In the genomic region with DNA sequence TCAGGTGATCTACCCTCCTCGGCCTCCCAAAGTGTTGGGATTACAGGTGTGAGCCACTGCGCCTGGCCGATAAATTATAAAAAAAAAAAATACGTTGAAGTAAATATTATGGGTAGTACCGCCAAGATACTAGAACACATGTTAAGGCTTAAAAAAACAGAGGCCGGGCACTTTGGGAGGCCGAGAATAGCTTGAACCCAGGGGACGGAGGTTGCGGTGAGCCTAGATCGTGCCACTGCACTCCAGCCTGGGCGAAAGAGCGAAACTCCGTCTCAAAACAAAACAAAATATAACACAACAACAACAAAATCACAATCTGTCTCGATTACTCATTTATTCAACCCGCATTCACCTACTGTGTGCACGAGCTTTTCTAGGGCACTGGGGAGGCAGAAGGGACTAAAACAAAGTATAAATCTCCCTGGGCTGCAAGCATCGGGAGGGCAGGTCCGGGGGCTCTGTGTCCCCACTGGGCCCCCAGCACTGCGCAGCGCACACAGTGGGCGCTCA, we compare ENCODE assay signal across 9 cellular contexts. TPM values are rescaled to one million over a fixed set of nuclear protein-coding genes. Genes with fewer than 3 reads are reported as not detected.
A peak's percentile ranks its signal among the peaks of the same experiment; 100 is the strongest.
DNase-seq lines count a peak whose midpoint lies in the region; ATAC-seq and TF ChIP-seq lines count a peak whose summit lies in the region.
"Had no signal": no experiment of that assay in that cellular context is flagged by ENCODE, and none has a peak within 500 bp of the region (broad histone marks: within the 10 kb centered on the region; RNA-seq: fewer than 3 reads in every experiment).

No MANE protein-coding gene starts in this region.

- TF ChIP-seq POLR2A in NB4 (IDR thresholded peaks at IDR 0.05; ENCODE audit: extremely low read depth, insufficient read length) = no peak

- no peaks in the 10 kb centered on the region for H3K9me3 Mint-ChIP-seq in effector memory CD8-positive, alpha-beta T cell
- no peaks in the 10 kb centered on the region for H3K9me3 Mint-ChIP-seq in neural crest cell

- no peaks in the 10 kb centered on the region for H3K27me3 ChIP-seq in BJ (ENCODE audit: control insufficient read depth, insufficient read depth, low read length)

- no peak for ATAC-seq in effector memory CD8-positive, alpha-beta T cell (replicated peaks)
- ATAC-seq in GM21528 (IDR thresholded peaks at IDR 0.05; ENCODE audit: low FRiP score, unreplicated experiment) = no peak
- ATAC-seq in GM18517 (IDR thresholded peaks at IDR 0.05; ENCODE audit: unreplicated experiment) = no peak

- H3K27ac Mint-ChIP-seq in effector memory CD8-positive, alpha-beta T cell = peak overlapping the region in 1 of 2 donors; percentile 90
- H3K27ac Mint-ChIP-seq in neural crest cell (ENCODE audit: unreplicated experiment) = peak overlapping the region; percentile 72

- H3K36me3 ChIP-seq in BJ (ENCODE audit: control insufficient read depth, insufficient read depth, low read length) = no peaks in the 10 kb centered on the region

- H3K4me3 Mint-ChIP-seq in effector memory CD8-positive, alpha-beta T cell = peak overlapping the region; percentile 84 to 85
- H3K4me3 Mint-ChIP-seq in neural crest cell = peak overlapping the region; percentile 87

- H3K4me3 ChIP-seq in BJ (ENCODE audit: low read depth, low read length) (peak overlapping the region; percentile 99), NB4 (ENCODE audit: low read depth, low read length) (peak overlapping the region; percentile 77)

- peaks cover 18% of the 10 kb centered on the region for H3K36me3 Mint-ChIP-seq in effector memory CD8-positive, alpha-beta T cell (ENCODE audit: insufficient read depth)
- no peaks in the 10 kb centered on the region for H3K36me3 Mint-ChIP-seq in neural crest cell (ENCODE audit: low read depth)

- H3K27me3 Mint-ChIP-seq in effector memory CD8-positive, alpha-beta T cell = no peaks in the 10 kb centered on the region
- H3K27me3 Mint-ChIP-seq in neural crest cell (ENCODE audit: low read depth) = peaks cover 13% of the 10 kb centered on the region

- no peak for DNase-seq in BJ (ENCODE audit: low read depth)
- no peak for DNase-seq in NB4 (ENCODE audit: low read depth)
- no peak for DNase-seq in effector memory CD8-positive, alpha-beta T cell
- no peak for DNase-seq in neural crest cell (ENCODE audit: low read depth, low spot score)
- no peak for DNase-seq in stimulated activated CD8-positive, alpha-beta memory T cell treated with anti-CD3 and anti-CD28 coated beads, Interleukin-4, amount 100 ng/mL, for 48 hours
- DNase-seq in Kasumi-1 (lab: John Stamatoyannopoulos, UW) = no peak

- POLR2A ChIA-PET in BJ (lab: Charles Lee) = no interaction called here

- CTCF ChIA-PET in BJ (lab: Yijun Ruan, JAX) = interaction anchor here (0.7 to 1.9 kb wide), 4 partner anchors 92 to 124 kb away, joined by 3 to 8 read pairs (median 5); partner anchors contain the start of genes KPTN and NAPA

- H3K4me1 Mint-ChIP-seq in effector memory CD8-positive, alpha-beta T cell (ENCODE audit: low read depth in 2 of 2) = peaks cover 17 to 18% of the 10 kb centered on the region in 2 donors
- H3K4me1 Mint-ChIP-seq in neural crest cell = peaks cover 20% of the 10 kb centered on the region

- TF ChIP-seq CTCF in BJ (IDR thresholded peaks at IDR 0.05; ENCODE audit: insufficient read depth, low read depth, low read length) = no peak
- TF ChIP-seq CTCF in NB4 (IDR thresholded peaks at IDR 0.05; ENCODE audit: low read depth, low read length) = no peak
- TF ChIP-seq CTCF in neural crest cell (conservative IDR thresholded peaks at IDR 0.05) = no peak

RNA-seq across cellular contexts. Expression of gene BICRA, which starts 1.3 kb away (rescaled TPM):
- 0.53 and 0.63 TPM in 2 replicates for polyA plus RNA-seq in BJ (2011; rRNA removed)
- polyA minus RNA-seq in BJ (2011; rRNA and poly(A)+ RNA removed) = 3.9 and 4.9 TPM in 2 replicates
- 28.5 and 28.9 TPM in 2 replicates for total RNA-seq in neural crest cell

RNA-seq across cellular contexts. Expression of gene ZNF541, which starts 34.7 kb away (rescaled TPM):
- polyA plus RNA-seq in BJ (2011; rRNA removed) = 0.05 and 0.06 TPM in 2 replicates
- not detected in 2 replicates for polyA minus RNA-seq in BJ (2011; rRNA and poly(A)+ RNA removed)
- total RNA-seq in neural crest cell = not detected in 2 replicates
- total RNA-seq: RPMI7951 had no signal
